In the genomic region with DNA sequence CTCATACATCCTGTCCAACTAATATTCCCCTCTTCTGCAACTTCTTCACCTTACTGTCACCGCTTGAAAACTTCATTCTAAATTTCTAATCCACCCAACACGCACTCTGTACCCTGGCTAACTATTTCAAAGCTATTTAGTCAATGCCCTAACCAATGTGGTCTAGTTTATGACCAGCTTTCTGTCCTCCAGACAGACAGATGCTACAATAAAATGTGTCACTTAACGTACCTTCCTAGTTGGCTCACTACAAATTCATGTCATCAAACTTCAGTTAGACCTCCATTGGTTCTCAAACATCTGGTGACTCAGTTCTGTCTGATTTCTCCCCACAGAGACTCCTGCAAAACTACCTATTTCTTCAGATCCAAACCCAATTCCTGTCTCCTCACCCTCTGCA, we compare ENCODE assay signal across 27 cellular contexts.
"Had no signal": no experiment of that assay in that cellular context is flagged by ENCODE, and none has a peak within 500 bp of the region (broad histone marks: within the 10 kb centered on the region; RNA-seq: fewer than 3 reads in every experiment).

No MANE protein-coding gene starts in this region.

- H3K4me1 ChIP-seq: adrenal gland, Peyer's patch, SJCRH30 had no signal

- DNase-seq: activated CD4-positive, alpha-beta T cell treated with anti-CD3 and anti-CD28 coated beads, Interleukin-2, amount 10 ng/mL, durations not matched to agents 24 days and 14 days; activated CD4-positive, alpha-beta T cell treated with anti-CD3 and anti-CD28 coated beads, Interleukin-2, amount 50 U/mL, for 48 hours; activated CD8-positive, alpha-beta memory T cell treated with anti-CD3 and anti-CD28 coated beads, Interleukin-2, amount 10 ng/mL, durations not matched to agents 7 days and 5 days; activated effector memory CD4-positive, alpha-beta T cell treated with Interleukin-2 at 50 U/mL for 16 hours; activated naive CD4-positive, alpha-beta T cell; adrenal gland; anterior cingulate cortex; IMR-90; KG1; NCI-H1092 treated with DMSO at 0.1 percent for 48 hours; NCI-H1417 treated with DMSO at 0.1 percent for 48 hours; NCI-H1694 treated with DMSO at 0.1 percent for 48 hours; NCI-H2029 treated with DMSO at 0.1 percent for 48 hours; NCI-H345; NCI-H510A; NCI-H526 treated with DMSO at 0.1 percent for 48 hours; NK-92 treated with Interleukin-12 subunit alpha and Interleukin-12 subunit beta, amount 100 ng/mL, for 24 hours; OCI-M1; Peyer's patch; Right ventricle myocardium superior; SJCRH30; SK-N-SH; T-helper 1 cell; WERI-Rb-1 had no signal

- H3K27ac ChIP-seq: adrenal gland, Peyer's patch, RWPE1, SJCRH30, WERI-Rb-1 had no signal

- ATAC-seq: activated CD4-positive, CD25-positive, alpha-beta regulatory T cell treated with anti-CD3 and anti-CD28 coated beads, Interleukin-2, amount 50 U/mL, for 24 hours; activated CD8-positive, alpha-beta memory T cell treated with anti-CD3 and anti-CD28 coated beads, Interleukin-2, amount 10 ng/mL, durations not matched to agents 7 days and 5 days had no signal

- H3K4me1 Mint-ChIP-seq: activated CD4-positive, alpha-beta T cell treated with anti-CD3 and anti-CD28 coated beads, Interleukin-2, amount 10 ng/mL, durations not matched to agents 24 days and 14 days; activated CD8-positive, alpha-beta memory T cell treated with anti-CD3 and anti-CD28 coated beads, Interleukin-2, amount 10 ng/mL, durations not matched to agents 7 days and 5 days had no signal

- H3K9ac ChIP-seq: SK-N-SH had no signal

- H3K27me3 ChIP-seq: adrenal gland, Peyer's patch, SJCRH30 had no signal

- H3K9me3 ChIP-seq: adrenal gland, Peyer's patch, SJCRH30, SK-N-SH had no signal

- H3K4me2 ChIP-seq: SK-N-SH had no signal

- H3K27ac Mint-ChIP-seq: activated CD4-positive, alpha-beta T cell treated with anti-CD3 and anti-CD28 coated beads, Interleukin-2, amount 10 ng/mL, durations not matched to agents 24 days and 14 days; activated CD8-positive, alpha-beta memory T cell treated with anti-CD3 and anti-CD28 coated beads, Interleukin-2, amount 10 ng/mL, durations not matched to agents 7 days and 5 days; activated naive CD8-positive, alpha-beta T cell had no signal

- H3K4me3 Mint-ChIP-seq: activated CD4-positive, alpha-beta T cell treated with anti-CD3 and anti-CD28 coated beads, Interleukin-2, amount 10 ng/mL, durations not matched to agents 24 days and 14 days; activated CD8-positive, alpha-beta memory T cell treated with anti-CD3 and anti-CD28 coated beads, Interleukin-2, amount 10 ng/mL, durations not matched to agents 7 days and 5 days; activated naive CD8-positive, alpha-beta T cell had no signal

- H3K27me3 Mint-ChIP-seq: activated CD4-positive, alpha-beta T cell treated with anti-CD3 and anti-CD28 coated beads, Interleukin-2, amount 10 ng/mL, durations not matched to agents 24 days and 14 days; activated CD8-positive, alpha-beta memory T cell treated with anti-CD3 and anti-CD28 coated beads, Interleukin-2, amount 10 ng/mL, durations not matched to agents 7 days and 5 days; activated naive CD8-positive, alpha-beta T cell had no signal

- H3K4me3 ChIP-seq: adrenal gland, Peyer's patch, SJCRH30 had no signal
